ENCODE assay signal across 1 cellular context in the genomic region with DNA sequence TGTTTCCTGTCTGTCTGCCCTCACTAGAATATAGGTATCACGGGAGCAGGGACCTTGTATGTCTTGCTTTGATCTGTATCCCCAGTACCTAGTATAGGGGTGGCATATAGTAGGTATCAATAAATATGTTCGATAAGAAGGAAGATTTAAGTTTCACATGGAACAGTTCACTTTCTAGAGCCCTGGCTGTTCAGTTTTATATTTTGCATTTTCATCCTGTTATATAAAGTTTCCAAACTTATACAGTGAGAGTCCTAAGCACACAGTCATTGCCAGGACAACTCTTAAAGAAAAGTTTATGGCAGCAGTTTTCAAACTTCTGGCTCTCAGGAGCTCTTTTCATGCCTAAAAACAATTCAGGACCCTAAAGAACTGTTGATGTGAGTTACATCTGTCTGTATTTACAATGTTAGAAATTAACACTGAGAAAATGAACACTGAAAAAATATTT.
TF ChIP-seq lines count a peak whose summit lies in the region.

No MANE protein-coding gene starts in this region.

TF ChIP-seq in GM12878, 131 proteins besides CTCF, POLR2A, EP300 and RAD21:
- TF ChIP-seq SPI1 (IDR thresholded peaks at IDR 0.05; ENCODE audit: borderline replicate concordance, insufficient read depth, low read depth, low read length), result no peak
- TF ChIP-seq, protein P1, sequence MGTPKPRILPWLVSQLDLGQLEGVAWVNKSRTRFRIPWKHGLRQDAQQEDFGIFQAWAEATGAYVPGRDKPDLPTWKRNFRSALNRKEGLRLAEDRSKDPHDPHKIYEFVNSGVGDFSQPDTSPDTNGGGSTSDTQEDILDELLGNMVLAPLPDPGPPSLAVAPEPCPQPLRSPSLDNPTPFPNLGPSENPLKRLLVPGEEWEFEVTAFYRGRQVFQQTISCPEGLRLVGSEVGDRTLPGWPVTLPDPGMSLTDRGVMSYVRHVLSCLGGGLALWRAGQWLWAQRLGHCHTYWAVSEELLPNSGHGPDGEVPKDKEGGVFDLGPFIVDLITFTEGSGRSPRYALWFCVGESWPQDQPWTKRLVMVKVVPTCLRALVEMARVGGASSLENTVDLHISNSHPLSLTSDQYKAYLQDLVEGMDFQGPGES (IDR thresholded peaks at IDR 0.05), result no peak
